In the genomic region with DNA sequence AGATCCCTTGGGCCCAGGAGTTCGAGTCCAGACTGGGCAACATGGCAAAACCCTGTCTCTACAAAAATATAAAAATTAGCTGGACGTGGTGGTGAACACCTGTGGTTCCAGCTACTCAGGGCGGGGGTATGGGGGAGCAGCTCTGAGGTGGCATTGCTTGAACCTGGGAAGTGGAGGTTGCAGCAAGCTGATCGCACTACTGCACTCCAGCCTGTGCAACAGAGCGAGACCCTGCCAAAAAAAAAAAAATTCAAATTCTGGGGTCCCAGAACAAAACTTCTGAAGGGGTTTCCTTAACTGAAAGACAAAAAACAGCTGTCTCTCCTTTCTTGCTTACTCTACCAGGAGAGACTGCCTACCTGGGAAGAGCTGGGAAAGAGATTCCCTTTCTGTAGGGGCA, we compare ENCODE assay signal across 10 cellular contexts. TPM values are rescaled to one million over a fixed set of nuclear protein-coding genes. Genes with fewer than 3 reads are reported as not detected.
DNase-seq lines count a peak whose midpoint lies in the region; ATAC-seq and TF ChIP-seq lines count a peak whose summit lies in the region.
"Had no signal": no experiment of that assay in that cellular context is flagged by ENCODE, and none has a peak within 500 bp of the region (broad histone marks: within the 10 kb centered on the region; RNA-seq: fewer than 3 reads in every experiment).

No MANE protein-coding gene starts in this region.

- H3K4me3 ChIP-seq in heart right ventricle (peak overlapping the region in 1 of 10 donors; percentile 24), esophagus muscularis mucosa (no peak overlapping the region), neutrophil (ENCODE audit: low read depth in 1 of 2, low read length in 1 of 2) (no peak overlapping the region), uterus (no peak overlapping the region)

- H3K9me3 ChIP-seq in heart right ventricle, result no peaks in the 10 kb centered on the region
- no peaks in the 10 kb centered on the region for H3K9me3 ChIP-seq in esophagus muscularis mucosa
- H3K9me3 ChIP-seq in neutrophil, result no peaks in the 10 kb centered on the region
- no peaks in the 10 kb centered on the region for H3K9me3 ChIP-seq in uterus

- H3K36me3 ChIP-seq in heart right ventricle (no peaks in the 10 kb centered on the region), esophagus muscularis mucosa (no peaks in the 10 kb centered on the region), neutrophil (no peaks in the 10 kb centered on the region), uterus (no peaks in the 10 kb centered on the region)

- no peak for DNase-seq in heart right ventricle
- DNase-seq in cardiac septum (ENCODE audit: low spot score), result no peak
- no peak for DNase-seq in esophagus muscularis mucosa (ENCODE audit: extremely low spot score)
- DNase-seq in uterus, result no peak
- no peak for DNase-seq in activated CD4-positive, alpha-beta T cell treated with anti-CD3 and anti-CD28 coated beads, Interleukin-2, amount 10 ng/mL, durations not matched to agents 24 days and 14 days
- no peak for DNase-seq in DMS53 (lab: John Stamatoyannopoulos, UW)
- DNase-seq in superior temporal gyrus (ENCODE audit: extremely low spot score), result no peak
- DNase-seq: activated naive CD4-positive, alpha-beta T cell treated with Interleukin-2 at 50 U/mL for 16 hours; stimulated activated naive CD8-positive, alpha-beta T cell treated with anti-CD3 and anti-CD28 coated beads, Interleukin-15, Interleukin-2, amounts not matched to agents 100 U/mL and 50 U/mL, for 24 hours had no signal

- peak overlapping the region in 9 of 10 donors; percentile 33 to 85 (median 80) for H3K27ac ChIP-seq in heart right ventricle
- H3K27ac ChIP-seq in esophagus muscularis mucosa (replicated peaks in 1 of 4), result peak overlapping the region; percentile 48 to 77 (median 68)
- peak overlapping the region; percentile 71 for H3K27ac ChIP-seq in neutrophil
- peak overlapping the region; percentile 86 to 92 for H3K27ac ChIP-seq in uterus

- WGBS in heart right ventricle, 2 donors, result 83 to 93% methylated on average over 5 of the region's 5 CpGs
- WGBS in esophagus muscularis mucosa, result 86% methylated on average over 5 of the region's 5 CpGs

- no peak for TF ChIP-seq POLR2A in esophagus muscularis mucosa (IDR thresholded peaks at IDR 0.05; ENCODE audit: low read depth)
- no peak for TF ChIP-seq POLR2A in uterus (IDR thresholded peaks at IDR 0.05)

- intact Hi-C loops in heart right ventricle (cut with DNase I), result no loop called here
- intact Hi-C loops in cardiac septum (cut with DNase I), result no loop called here
- intact Hi-C loops in esophagus muscularis mucosa (cut with DNase I), result no loop called here
- intact Hi-C loops in uterus (cut with DNase I; ENCODE audit: low total_unique reads), result no loop called here
- intact Hi-C loops in activated CD4-positive, alpha-beta T cell treated with anti-CD3 and anti-CD28 coated beads, Interleukin-2, amount 10 ng/mL, durations not matched to agents 24 days and 14 days (cut with micrococcal nuclease), result no loop called here

- H3K4me3 Mint-ChIP-seq in activated CD4-positive, alpha-beta T cell treated with anti-CD3 and anti-CD28 coated beads, Interleukin-2, amount 10 ng/mL, durations not matched to agents 24 days and 14 days, result no peak overlapping the region

- TF ChIP-seq CTCF in heart right ventricle (IDR thresholded peaks at IDR 0.05), result no peak
- no peak for TF ChIP-seq CTCF in esophagus muscularis mucosa (IDR thresholded peaks at IDR 0.05)
- no peak for TF ChIP-seq CTCF in neutrophil (IDR thresholded peaks at IDR 0.05)
- TF ChIP-seq CTCF in uterus (IDR thresholded peaks at IDR 0.05), result no peak

- ATAC-seq in heart right ventricle, result peak in 1 of 8 donors; percentile 10
- ATAC-seq: stimulated activated naive CD8-positive, alpha-beta T cell treated with anti-CD3 and anti-CD28 coated beads, Interleukin-15, Interleukin-2, amounts not matched to agents 100 U/mL and 50 U/mL, for 24 hours had no signal

- no peaks in the 10 kb centered on the region for H3K27me3 ChIP-seq in heart right ventricle
- H3K27me3 ChIP-seq in esophagus muscularis mucosa, result no peaks in the 10 kb centered on the region
- H3K27me3 ChIP-seq in neutrophil, result no peaks in the 10 kb centered on the region
- no peaks in the 10 kb centered on the region for H3K27me3 ChIP-seq in uterus

- H3K9me3 Mint-ChIP-seq in activated CD4-positive, alpha-beta T cell treated with anti-CD3 and anti-CD28 coated beads, Interleukin-2, amount 10 ng/mL, durations not matched to agents 24 days and 14 days, result no peaks in the 10 kb centered on the region

- TF ChIP-seq EP300 in esophagus muscularis mucosa (IDR thresholded peaks at IDR 0.05), result no peak

- H3K27ac Mint-ChIP-seq in activated CD4-positive, alpha-beta T cell treated with anti-CD3 and anti-CD28 coated beads, Interleukin-2, amount 10 ng/mL, durations not matched to agents 24 days and 14 days, result no peak overlapping the region

- peaks cover 6% of the 10 kb centered on the region for H3K4me1 Mint-ChIP-seq in activated CD4-positive, alpha-beta T cell treated with anti-CD3 and anti-CD28 coated beads, Interleukin-2, amount 10 ng/mL, durations not matched to agents 24 days and 14 days

- H3K4me1 ChIP-seq in heart right ventricle (peaks cover 0 to 63% (median 55%) of the 10 kb centered on the region in 9 donors), esophagus muscularis mucosa (peaks cover 14 to 67% (median 58%) of the 10 kb centered on the region in 4 donors), neutrophil (ENCODE audit: control insufficient read depth in 1 of 2, insufficient read depth in 1 of 2, low read depth in 1 of 2, low read length in 1 of 2) (peaks cover 24 to 26% of the 10 kb centered on the region in 2 experiments), uterus (peaks cover 0 to 10% of the 10 kb centered on the region in 2 donors)

- no peaks in the 10 kb centered on the region for H3K36me3 Mint-ChIP-seq in activated CD4-positive, alpha-beta T cell treated with anti-CD3 and anti-CD28 coated beads, Interleukin-2, amount 10 ng/mL, durations not matched to agents 24 days and 14 days (ENCODE audit: low read depth)

- H3K27me3 Mint-ChIP-seq in activated CD4-positive, alpha-beta T cell treated with anti-CD3 and anti-CD28 coated beads, Interleukin-2, amount 10 ng/mL, durations not matched to agents 24 days and 14 days, result no peaks in the 10 kb centered on the region

RNA-seq across cellular contexts. Expression of gene DNMBP, which starts 27.0 kb away (rescaled TPM):
- total RNA-seq in heart right ventricle (1 to 10 TPM; 5.4 to 8.1 (median 7.1) TPM), cardiac septum (5.6 TPM), esophagus muscularis mucosa (10 to 100 TPM; 14.5 to 21.6 (median 17.4) TPM), uterus (10 to 100 TPM in 3 of 4 donors, 1 to 10 TPM in 1; 5.9 to 34.9 (median 22.4) TPM)
- 1 to 10 TPM; 5.1 to 8.0 TPM for polyA plus RNA-seq in heart right ventricle
- 1.3 TPM in 2 replicates for total RNA-seq in activated CD4-positive, alpha-beta T cell treated with anti-CD3 and anti-CD28 coated beads, Interleukin-2, amount 10 ng/mL, durations not matched to agents 24 days and 14 days
